12 cellular contexts compared by ENCODE assay signal in the genomic region with DNA sequence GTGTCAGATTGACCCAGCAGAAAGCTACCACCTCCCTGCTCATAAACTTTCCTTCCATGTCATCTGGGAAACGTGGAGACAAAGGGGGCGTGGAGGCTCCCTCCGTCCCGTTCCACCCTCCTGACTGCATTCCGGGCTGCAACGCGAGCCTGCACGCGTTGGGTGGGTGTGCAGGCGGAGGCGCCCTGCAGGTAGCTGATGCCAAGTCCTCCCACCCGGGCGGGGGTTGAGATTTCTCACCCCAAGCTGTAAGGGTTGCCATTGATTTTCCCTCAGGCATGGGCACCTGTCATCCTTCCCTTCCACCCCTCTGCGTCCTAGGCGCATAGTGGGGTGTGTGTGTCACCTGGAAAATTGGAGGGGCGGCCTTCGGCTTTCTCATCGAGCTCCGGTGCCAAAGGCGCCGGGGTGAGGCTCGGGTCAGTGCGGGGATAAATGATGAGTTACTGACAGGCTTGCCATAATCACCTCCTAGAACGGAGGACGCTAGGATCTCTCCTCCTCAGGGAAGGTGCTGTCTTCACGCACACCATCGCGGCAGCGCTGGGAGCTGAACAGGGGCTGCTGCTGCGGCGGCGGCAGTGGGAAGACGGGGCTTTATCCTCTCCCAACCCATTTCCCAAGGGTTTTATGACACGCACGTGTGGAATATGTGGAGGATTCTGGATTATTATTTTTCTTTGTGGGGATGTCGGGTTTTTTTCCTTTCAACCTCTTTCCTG. TPM values are rescaled to one million over a fixed set of nuclear protein-coding genes. Genes with fewer than 3 reads are reported as not detected.
DNase-seq lines count a peak whose midpoint lies in the region; ATAC-seq and TF ChIP-seq lines count a peak whose summit lies in the region.
"Had no signal": no experiment of that assay in that cellular context is flagged by ENCODE, and none has a peak within 500 bp of the region (broad histone marks: within the 10 kb centered on the region; RNA-seq: fewer than 3 reads in every experiment).

No MANE protein-coding gene starts in this region.

- H3K36me3 ChIP-seq in cardiac muscle cell (no peaks in the 10 kb centered on the region), ectodermal cell (ENCODE audit: control insufficient read depth, insufficient read depth, low read length) (no peaks in the 10 kb centered on the region), lower lobe of right lung (no peaks in the 10 kb centered on the region), upper lobe of right lung (no peaks in the 10 kb centered on the region)

- ATAC-seq in left ventricle myocardium superior (no peak), lower lobe of right lung (peak; percentile 28 to 47), upper lobe of right lung (no peak)

- H3K27ac ChIP-seq in cardiac muscle cell (no peak overlapping the region), ectodermal cell (ENCODE audit: insufficient read depth, low read depth, low read length, poor library complexity, severe bottlenecking) (no peak overlapping the region), lower lobe of right lung (no peak overlapping the region), upper lobe of right lung (no peak overlapping the region)

- peak overlapping the region; percentile 78 for H3K4me3 ChIP-seq in cardiac muscle cell
- H3K4me3 ChIP-seq in ectodermal cell (ENCODE audit: insufficient read depth, low read depth, low read length): peak overlapping the region; percentile 67
- H3K4me3 ChIP-seq in lower lobe of right lung: peak overlapping the region; percentile 52
- peak overlapping the region; percentile 45 for H3K4me3 ChIP-seq in upper lobe of right lung
- H3K4me3 ChIP-seq in lower leg skin (ENCODE audit: low read depth, poor library complexity, severe bottlenecking): no peak overlapping the region

- TF ChIP-seq CTCF in cardiac muscle cell (IDR thresholded peaks at IDR 0.05; ENCODE audit: low read depth, low read length) (no peak), lower lobe of right lung (IDR thresholded peaks at IDR 0.05) (no peak), upper lobe of right lung (IDR thresholded peaks at IDR 0.05) (no peak), lower leg skin (IDR thresholded peaks at IDR 0.05) (no peak)

- intact Hi-C loops in left ventricle myocardium superior (cut with micrococcal nuclease): no loop called here
- intact Hi-C loops in lower lobe of right lung (cut with DNase I): no loop called here
- intact Hi-C loops in upper lobe of right lung (cut with DNase I): no loop called here
- intact Hi-C loops in lower leg skin (cut with DNase I; ENCODE audit: low total_unique reads): no loop called here

- peak in 1 of 2 donors; percentile 26 for DNase-seq in cardiac muscle cell (ENCODE audit: low read depth in 1 of 2, low spot score in 1 of 2)
- no peak for DNase-seq in left ventricle myocardium superior
- no peak for DNase-seq in lower lobe of right lung
- no peak for DNase-seq in upper lobe of right lung
- no peak for DNase-seq in NOMO-1 treated with DMSO at 0.1 percent for 48 hours (lab: John Stamatoyannopoulos, UW; ENCODE audit: unreplicated experiment)
- DNase-seq in SHP77 (lab: John Stamatoyannopoulos, UW): no peak
- no peak for DNase-seq in lower leg skin (ENCODE audit: low spot score in 2 of 2)
- DNase-seq: NCI-H226; stimulated activated CD4-positive, alpha-beta T cell treated with anti-CD3 and anti-CD28 coated beads, Interleukin-12 subunit alpha, Interleukin-12 subunit beta, amount 100 ng/mL, for 4 hours had no signal

- H3K4me1 ChIP-seq in cardiac muscle cell (ENCODE audit: low read depth) (peaks cover 4% of the 10 kb centered on the region), ectodermal cell (ENCODE audit: control insufficient read depth, insufficient read depth, low read length) (peaks cover 21% of the 10 kb centered on the region), lower lobe of right lung (no peaks in the 10 kb centered on the region), upper lobe of right lung (no peaks in the 10 kb centered on the region)

- TF ChIP-seq POLR2A in lower leg skin (IDR thresholded peaks at IDR 0.05): no peak

- H3K9me3 ChIP-seq in cardiac muscle cell (ENCODE audit: low read depth) (no peaks in the 10 kb centered on the region), ectodermal cell (ENCODE audit: control insufficient read depth, low read length) (no peaks in the 10 kb centered on the region), lower lobe of right lung (no peaks in the 10 kb centered on the region), upper lobe of right lung (no peaks in the 10 kb centered on the region)

- H3K27me3 ChIP-seq in cardiac muscle cell: peaks cover 67% of the 10 kb centered on the region
- peaks cover 33% of the 10 kb centered on the region for H3K27me3 ChIP-seq in ectodermal cell (ENCODE audit: control insufficient read depth, insufficient read depth, low read length, poor library complexity, severe bottlenecking)
- H3K27me3 ChIP-seq in lower lobe of right lung (ENCODE audit: low read depth): peaks cover 30% of the 10 kb centered on the region
- peaks cover 22% of the 10 kb centered on the region for H3K27me3 ChIP-seq in upper lobe of right lung

- WGBS in ectodermal cell, 2 experiments: 6 to 7% methylated on average over 34 to 36 of the region's 36 CpGs
- WGBS in lower leg skin, 2 donors: 2% methylated on average over 19 to 33 of the region's 36 CpGs

RNA-seq across cellular contexts. Expression of a gene that starts 0.9 kb away (rescaled TPM):
- 0.42 and 0.98 TPM in 2 replicates for total RNA-seq in cardiac muscle cell
- 0.37 and 1.2 TPM in 2 replicates for polyA plus RNA-seq in cardiac muscle cell
- total RNA-seq in left ventricle myocardium superior: not detected
- 3.8 TPM for polyA plus RNA-seq in ectodermal cell (2013, experiment 1 of 4)
- polyA plus RNA-seq in ectodermal cell (2013, experiment 2 of 4): 3.5 TPM
- 2.2 TPM for polyA plus RNA-seq in ectodermal cell (2013, experiment 3 of 4)
- polyA plus RNA-seq in ectodermal cell (2013, experiment 4 of 4): 2.6 TPM
- 5.4 TPM for total RNA-seq in lower lobe of right lung
- total RNA-seq in upper lobe of right lung: 5.0 TPM
- 1 to 10 TPM in 1 of 4 donors, under 1 TPM in 2, not detected in 1; 0.19 to 2.2 (median 0.39) TPM for total RNA-seq in lower leg skin
- total RNA-seq: CD4-positive, CD25-positive, alpha-beta regulatory T cell; T-helper 1 cell treated with Interleukin-12 subunit alpha and Interleukin-12 subunit beta and Interleukin-4 antibody, amounts not matched to agents 30 ng/mL and 1 ng/mL, for 36 hours had no signal
- polyA plus RNA-seq: CD4-positive, CD25-positive, alpha-beta regulatory T cell had no signal

Comparison
In these comparisons a context has a peak if more than half of its experiments do, and no peak if none do; other contexts are left out.
1. ATAC-seq: peak in lower lobe of right lung (2 of 2); none in left ventricle myocardium superior (single experiment) and upper lobe of right lung (single experiment).